In genomic region chr1:21332691-21333449, GRCh38 we compare ENCODE assay signal across 10 cellular contexts. TPM values are rescaled to one million over a fixed set of nuclear protein-coding genes. Genes with fewer than 3 reads are reported as not detected.
DNase-seq lines count a peak whose midpoint lies in the region; ATAC-seq and TF ChIP-seq lines count a peak whose summit lies in the region.
"Had no signal": no experiment of that assay in that cellular context is flagged by ENCODE, and none has a peak within 500 bp of the region (broad histone marks: within the 10 kb centered on the region; RNA-seq: fewer than 3 reads in every experiment).

No MANE protein-coding gene starts in this region.

- DNase-seq in breast epithelium (ENCODE audit: low spot score in 2 of 2) (no peak), mammary epithelial cell (no peak), adrenal gland (peak in 5 of 7 donors; percentile 18 to 48 (median 38)), mesenchymal stem cell (no peak), transverse colon (peak; percentile 10), substantia nigra (lab: John Stamatoyannopoulos, UW) (no peak), 8988T (no peak)
- DNase-seq: lower lobe of right lung; stimulated activated CD4-positive, alpha-beta T cell treated with anti-CD3 and anti-CD28 coated beads, Interleukin-12 subunit alpha, Interleukin-12 subunit beta, amount 100 ng/mL, for 4 hours had no signal

- H2BK5ac ChIP-seq in mesenchymal stem cell (ENCODE audit: low read depth, low read length, poor library complexity, severe bottlenecking), result no peak overlapping the region

- H3K4me3 ChIP-seq in breast epithelium (peak overlapping the region in 1 of 3 donors; percentile 13), mammary epithelial cell (replicated peaks in 1 of 3; ENCODE audit: insufficient read depth in 1 of 3, low read depth in 2 of 3, low read length in 3 of 3) (no peak overlapping the region), adrenal gland (no peak overlapping the region), mesenchymal stem cell (ENCODE audit: insufficient read depth in 1 of 2, low read depth in 1 of 2, low read length in 2 of 2) (no peak overlapping the region), transverse colon (no peak overlapping the region)
- H3K4me3 ChIP-seq: lower lobe of right lung had no signal

- H3K27me3 ChIP-seq in breast epithelium, result no peaks in the 10 kb centered on the region
- no peaks in the 10 kb centered on the region for H3K27me3 ChIP-seq in mammary epithelial cell (ENCODE audit: insufficient read depth, low read length)
- H3K27me3 ChIP-seq in adrenal gland, result no peaks in the 10 kb centered on the region
- H3K27me3 ChIP-seq in mesenchymal stem cell (ENCODE audit: control insufficient read depth in 1 of 2, insufficient read depth in 1 of 2, low read length in 2 of 2), result no peaks in the 10 kb centered on the region
- no peaks in the 10 kb centered on the region for H3K27me3 ChIP-seq in transverse colon

- no peaks in the 10 kb centered on the region for H3K9me3 ChIP-seq in breast epithelium
- H3K9me3 ChIP-seq in mammary epithelial cell (replicated peaks; ENCODE audit: insufficient read depth, low read length), result no peaks in the 10 kb centered on the region
- no peaks in the 10 kb centered on the region for H3K9me3 ChIP-seq in adrenal gland (replicated peaks in 1 of 3)
- H3K9me3 ChIP-seq in mesenchymal stem cell (ENCODE audit: control insufficient read depth, low read length), result no peaks in the 10 kb centered on the region
- no peaks in the 10 kb centered on the region for H3K9me3 ChIP-seq in transverse colon
- H3K9me3 ChIP-seq: lower lobe of right lung had no signal

- no peak overlapping the region for H3K4me2 ChIP-seq in mammary epithelial cell (ENCODE audit: insufficient read depth, low read depth, low read length)
- no peak overlapping the region for H3K4me2 ChIP-seq in mesenchymal stem cell (ENCODE audit: low read length, poor library complexity, severe bottlenecking)

- no peaks in the 10 kb centered on the region for H4K20me1 ChIP-seq in mammary epithelial cell (ENCODE audit: insufficient read depth, low read length)

- in situ Hi-C loops in mammary epithelial cell (cut with MboI; ENCODE audit: low sequenced_read_pairs in 2 of 2) (no loop called here), transverse colon (cut with MboI; ENCODE audit: low pct_ligation_motif_present in 1 of 4, low pct_unique_long_range_greater_than_20kb in 1 of 4, low sequenced_read_pairs in 3 of 4) (no loop called here)

- peak overlapping the region; percentile 9 to 55 for H3K4ac ChIP-seq in mesenchymal stem cell (ENCODE audit: low read depth in 1 of 2, low read length in 2 of 2)

- H2BK120ac ChIP-seq in mesenchymal stem cell (ENCODE audit: low read depth, low read length), result peak overlapping the region; percentile 11

- WGBS in mammary epithelial cell (ENCODE audit: low coverage, missing lambda C conversion rate), result 87% methylated on average over 3 of the region's 9 CpGs
- WGBS in adrenal gland, 4 donors, result 45 to 47% (median 46%) methylated on average over 8 to 9 of the region's 9 CpGs
- 56% methylated on average over 2 of the region's 9 CpGs for WGBS in mesenchymal stem cell
- 62 to 69% methylated on average over 4 to 9 of the region's 9 CpGs for WGBS in transverse colon (ENCODE audit: low coverage in 1 of 2), 2 donors

- TF ChIP-seq EP300 in transverse colon (IDR thresholded peaks at IDR 0.05; ENCODE audit: low read depth), result no peak

- peaks cover 21% of the 10 kb centered on the region for H3K79me1 ChIP-seq in mesenchymal stem cell (replicated peaks; ENCODE audit: low read length, poor library complexity, severe bottlenecking)

- no peak overlapping the region for H4K91ac ChIP-seq in mesenchymal stem cell (ENCODE audit: low read length)

- peak overlapping the region; percentile 94 to 98 for H3K27ac ChIP-seq in breast epithelium
- no peak overlapping the region for H3K27ac ChIP-seq in mammary epithelial cell (ENCODE audit: insufficient read depth, low read depth, low read length)
- H3K27ac ChIP-seq in adrenal gland, result peak overlapping the region; percentile 25 to 96 (median 94)
- H3K27ac ChIP-seq in mesenchymal stem cell (ENCODE audit: low read length, poor library complexity, severe bottlenecking), result no peak overlapping the region
- H3K27ac ChIP-seq in transverse colon, result peak overlapping the region; percentile 85 to 98 (median 91)
- no peak overlapping the region for H3K27ac ChIP-seq in substantia nigra (ENCODE audit: low read depth, low read length, poor library complexity, severe bottlenecking)

- H3K9ac ChIP-seq in mammary epithelial cell (ENCODE audit: insufficient read depth, low read length) (no peak overlapping the region), mesenchymal stem cell (ENCODE audit: low read length) (no peak overlapping the region)

- H2BK15ac ChIP-seq in mesenchymal stem cell (ENCODE audit: low read depth, poor library complexity, severe bottlenecking), result no peak overlapping the region

- TF ChIP-seq CTCF in breast epithelium (IDR thresholded peaks at IDR 0.05), result no peak
- no peak for TF ChIP-seq CTCF in mammary epithelial cell (conservative IDR thresholded peaks at IDR 0.05 in 1 of 2, IDR thresholded peaks at IDR 0.05 in 1 of 2; ENCODE audit: extremely low read depth in 1 of 2, insufficient read depth in 1 of 2, low read depth in 1 of 2, low read length in 2 of 2)
- TF ChIP-seq CTCF in adrenal gland (IDR thresholded peaks at IDR 0.05), result no peak
- TF ChIP-seq CTCF in transverse colon (IDR thresholded peaks at IDR 0.05), result no peak

- no peak overlapping the region for H2AFZ ChIP-seq in mammary epithelial cell (ENCODE audit: low read depth, low read length)
- no peak overlapping the region for H2AFZ ChIP-seq in mesenchymal stem cell (ENCODE audit: low read depth, low read length)

- H3K14ac ChIP-seq in mesenchymal stem cell (ENCODE audit: low read length in 2 of 2), result peak overlapping the region in 1 of 2 experiments; percentile 47

- TF ChIP-seq POLR2A in breast epithelium (IDR thresholded peaks at IDR 0.05) (no peak), adrenal gland (IDR thresholded peaks at IDR 0.05) (peak in 1 of 2 donors; percentile 37), transverse colon (IDR thresholded peaks at IDR 0.05) (no peak)

- H3K18ac ChIP-seq in mesenchymal stem cell (ENCODE audit: low read depth in 1 of 2, low read length in 2 of 2), result peak overlapping the region; percentile 26 to 77

- H2BK12ac ChIP-seq in mesenchymal stem cell (ENCODE audit: low read length in 2 of 2), result peak overlapping the region; percentile 44 to 83

- no peaks in the 10 kb centered on the region for H3K36me3 ChIP-seq in breast epithelium
- no peaks in the 10 kb centered on the region for H3K36me3 ChIP-seq in mammary epithelial cell (ENCODE audit: insufficient read depth, low read length)
- no peaks in the 10 kb centered on the region for H3K36me3 ChIP-seq in adrenal gland (replicated peaks in 1 of 2)
- peaks cover 0 to 6% of the 10 kb centered on the region in 2 experiments for H3K36me3 ChIP-seq in mesenchymal stem cell (ENCODE audit: control insufficient read depth in 1 of 2, insufficient read depth in 2 of 2, low read depth in 1 of 2, low read length in 2 of 2)
- no peaks in the 10 kb centered on the region for H3K36me3 ChIP-seq in transverse colon
- H3K36me3 ChIP-seq: lower lobe of right lung had no signal

- peaks cover 27 to 45% of the 10 kb centered on the region in 2 donors for H3K4me1 ChIP-seq in breast epithelium
- peaks cover 38% of the 10 kb centered on the region for H3K4me1 ChIP-seq in mammary epithelial cell (ENCODE audit: insufficient read depth, low read length)
- peaks cover 86 to 93% of the 10 kb centered on the region in 2 donors for H3K4me1 ChIP-seq in adrenal gland (replicated peaks in 1 of 2)
- peaks cover 43% of the 10 kb centered on the region for H3K4me1 ChIP-seq in mesenchymal stem cell (ENCODE audit: control insufficient read depth, insufficient read depth, low read depth, low read length)
- peaks cover 71 to 97% (median 88%) of the 10 kb centered on the region in 4 donors for H3K4me1 ChIP-seq in transverse colon

- H3K23ac ChIP-seq in mesenchymal stem cell (ENCODE audit: low read length in 2 of 2), result peak overlapping the region in 1 of 2 experiments; percentile 37

- no peak for ATAC-seq in HG02852 (IDR thresholded peaks at IDR 0.05; ENCODE audit: unreplicated experiment)
- ATAC-seq: lower lobe of right lung had no signal

- no TSS peak for BruUV-seq in mammary epithelial cell (replicated peaks; lab: Mats Ljungman, UMichigan)

- peaks cover 44% of the 10 kb centered on the region for H3K79me2 ChIP-seq in mammary epithelial cell (ENCODE audit: insufficient read depth, low read length)

- peak overlapping the region; percentile 23 for H2AK5ac ChIP-seq in mesenchymal stem cell (ENCODE audit: low read length, severe bottlenecking)

- no peak overlapping the region for H4K8ac ChIP-seq in mesenchymal stem cell (ENCODE audit: low read length)

- CTCF ChIA-PET in mammary epithelial cell (lab: Charles Lee; ENCODE audit: low non-redundant PET), result no interaction called here

- dilution Hi-C loops in mammary epithelial cell (cut with HindIII; ENCODE audit: low sequenced_read_pairs), result no loop called here

- intact Hi-C loops in breast epithelium (cut with DNase I; ENCODE audit: low total_unique reads) (no loop called here), mammary epithelial cell (cut with micrococcal nuclease) (no loop called here), adrenal gland (cut with DNase I) (no loop called here), transverse colon (cut with DNase I; ENCODE audit: low total_unique reads) (no loop called here)

RNA-seq across cellular contexts. Expression of gene ECE1, which starts 42.6 kb away (rescaled TPM):
- total RNA-seq in breast epithelium, result 100 to 1,000 TPM in 2 of 3 donors, 10 to 100 TPM in 1; 62.6 to 121 (median 112) TPM
- total RNA-seq in mammary epithelial cell, result 100 to 1,000 TPM in 1 of 2 donors, 10 to 100 TPM in 1; 86.3 to 153 TPM
- polyA plus RNA-seq in mammary epithelial cell, result 65.7 TPM
- 75.5 TPM for polyA minus RNA-seq in mammary epithelial cell
- 100 to 1,000 TPM; 173 to 588 (median 259) TPM for total RNA-seq in adrenal gland
- polyA plus RNA-seq in adrenal gland, result 100 to 1,000 TPM; 150 to 327 (median 176) TPM
- 229 TPM for polyA plus RNA-seq in mesenchymal stem cell (2013, experiment 1 of 2)
- polyA plus RNA-seq in mesenchymal stem cell (2013, experiment 2 of 2), result 222 TPM
- total RNA-seq in transverse colon, result 100 to 1,000 TPM in 3 of 4 donors, 10 to 100 TPM in 1; 55.9 to 149 (median 112) TPM

Comparison
In these comparisons a context has a peak if more than half of its experiments do, and no peak if none do; other contexts are left out.
1. H3K27ac ChIP-seq: peak in breast epithelium (2 of 2), adrenal gland (5 of 5) and transverse colon (4 of 4); none in mammary epithelial cell (single experiment), mesenchymal stem cell (single experiment) and substantia nigra (single experiment).
2. DNase-seq: peak in adrenal gland (5 of 7) and transverse colon (single experiment); none in breast epithelium (0 of 2), mammary epithelial cell (single experiment), mesenchymal stem cell (single experiment), substantia nigra (0 of 49) and 8988T (single experiment).